8 cellular contexts compared by ENCODE assay signal in the genomic region with DNA sequence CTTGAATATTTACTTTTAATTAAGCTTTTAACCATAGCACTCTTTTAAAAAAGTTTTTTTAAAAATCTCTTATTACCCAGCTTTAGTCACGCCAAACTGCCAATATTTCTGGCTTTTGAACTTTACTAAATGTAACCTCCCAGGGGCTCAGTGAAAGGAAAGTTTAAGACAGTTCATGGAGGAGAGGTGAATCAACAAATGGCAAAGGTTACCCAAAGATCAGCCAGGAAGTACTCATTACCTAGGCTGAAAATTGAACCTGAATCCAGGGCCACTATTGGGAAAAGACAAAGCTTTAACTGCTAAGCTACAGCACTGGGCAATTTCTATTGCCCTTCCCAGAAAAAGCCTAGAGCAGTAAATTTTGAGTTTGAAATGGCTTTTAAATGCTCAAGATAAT.
"Had no signal": no experiment of that assay in that cellular context is flagged by ENCODE, and none has a peak within 500 bp of the region (broad histone marks: within the 10 kb centered on the region; RNA-seq: fewer than 3 reads in every experiment).

No MANE protein-coding gene starts in this region.

- ATAC-seq: GM12878 had no signal

- DNase-seq: GDM1, GF-D8 had no signal

- FAIRE-seq: G401.6, GM12878, GM12891, GM12892, GM18507, GM19239 had no signal

- H3K4me3 ChIP-seq: GM12878 had no signal
